Comparison of ENCODE assay signal across 8 cellular contexts in genomic region chr1:235917267-235917811, GRCh38. TPM values are rescaled to one million over a fixed set of nuclear protein-coding genes. Genes with fewer than 3 reads are reported as not detected.
DNase-seq lines count a peak whose midpoint lies in the region; ATAC-seq and TF ChIP-seq lines count a peak whose summit lies in the region.

No MANE protein-coding gene starts in this region.

- peak overlapping the region; percentile 78 for H3K27ac ChIP-seq in ACC112 (ENCODE audit: low read depth, low read length)
- peak overlapping the region; percentile 65 for H3K27ac ChIP-seq in SJSA1
- H3K27ac ChIP-seq in heart right ventricle: peak overlapping the region; percentile 3 to 81 (median 44)
- peak overlapping the region; percentile 96 for H3K27ac ChIP-seq in smooth muscle cell (ENCODE audit: low read depth)
- H3K27ac ChIP-seq in GM23338 (ENCODE audit: low read depth): no peak overlapping the region

- H3K4me1 ChIP-seq in ACC112 (ENCODE audit: control insufficient read depth, insufficient read depth, low read length, unreplicated experiment): peaks cover 63% of the 10 kb centered on the region
- peaks cover 77% of the 10 kb centered on the region for H3K4me1 ChIP-seq in SJSA1 (replicated peaks)
- peaks cover 2 to 50% (median 15%) of the 10 kb centered on the region in 9 donors for H3K4me1 ChIP-seq in heart right ventricle
- peaks cover 21% of the 10 kb centered on the region for H3K4me1 ChIP-seq in smooth muscle cell (ENCODE audit: low read depth)
- H3K4me1 ChIP-seq in GM23338 (ENCODE audit: insufficient read depth): peaks cover 9% of the 10 kb centered on the region; the same call in 1 of the 2 replicates

- H3K9me3 ChIP-seq in SJSA1 (replicated peaks): no peaks in the 10 kb centered on the region
- no peaks in the 10 kb centered on the region for H3K9me3 ChIP-seq in heart right ventricle
- H3K9me3 ChIP-seq in smooth muscle cell (replicated peaks; ENCODE audit: low read depth): no peaks in the 10 kb centered on the region

- intact Hi-C loops in heart right ventricle (cut with DNase I): loop anchor here in 3 of 10 donors (5.0 to 10.0 kb wide), 3 partner anchors 35 to 57 kb away; partner anchors contain the start of gene LYST (in 1 of the 3)

- TF ChIP-seq CTCF in heart right ventricle (IDR thresholded peaks at IDR 0.05): no peak
- no peak for TF ChIP-seq CTCF in smooth muscle cell (IDR thresholded peaks at IDR 0.05; ENCODE audit: borderline replicate concordance, insufficient read depth, poor library complexity, severe bottlenecking)
- TF ChIP-seq CTCF in GM23338 (conservative IDR thresholded peaks at IDR 0.05; ENCODE audit: low read depth in 2 of 2): no peak

- H4K20me1 ChIP-seq in smooth muscle cell (ENCODE audit: low read depth): no peaks in the 10 kb centered on the region
- H4K20me1 ChIP-seq in GM23338 (replicated peaks; ENCODE audit: insufficient read depth): no peaks in the 10 kb centered on the region; the same call in 1 of the 2 replicates

- H3K4me1 Mint-ChIP-seq in GM23338: peaks cover 14% of the 10 kb centered on the region

- H3K27ac Mint-ChIP-seq in GM23338: no peak overlapping the region

- no peak overlapping the region for H3K4me3 Mint-ChIP-seq in GM23338

- H3K36me3 Mint-ChIP-seq in GM23338 (ENCODE audit: low read depth): no peaks in the 10 kb centered on the region

- H3K9ac ChIP-seq in smooth muscle cell (ENCODE audit: low read depth): peak overlapping the region; percentile 72

- H3K36me3 ChIP-seq in ACC112 (ENCODE audit: insufficient read depth, low read length) (no peaks in the 10 kb centered on the region), SJSA1 (no peaks in the 10 kb centered on the region), heart right ventricle (no peaks in the 10 kb centered on the region), smooth muscle cell (ENCODE audit: low read depth) (no peaks in the 10 kb centered on the region), GM23338 (ENCODE audit: insufficient read depth) (no peaks in the 10 kb centered on the region)

- H3K9me3 Mint-ChIP-seq in GM23338: no peaks in the 10 kb centered on the region

- H3K27me3 Mint-ChIP-seq in GM23338 (ENCODE audit: insufficient read depth, low read depth, poor library complexity): peaks cover 12% of the 10 kb centered on the region

- H2AFZ ChIP-seq in ACC112 (ENCODE audit: low read length, unreplicated experiment): peak overlapping the region; percentile 46
- peak overlapping the region; percentile 23 for H2AFZ ChIP-seq in smooth muscle cell (ENCODE audit: low read depth)
- no peak overlapping the region for H2AFZ ChIP-seq in GM23338

- WGBS in heart right ventricle, 2 donors: 16 to 31% methylated on average over 8 of the region's 8 CpGs
- 36% methylated on average over 8 of the region's 8 CpGs for WGBS in smooth muscle cell (ENCODE audit: low lambda C conversion rate)

- no peaks in the 10 kb centered on the region for H3K79me2 ChIP-seq in ACC112 (ENCODE audit: control insufficient read depth, insufficient read depth, low read length, unreplicated experiment)
- H3K79me2 ChIP-seq in smooth muscle cell (ENCODE audit: low read depth): no peaks in the 10 kb centered on the region
- H3K79me2 ChIP-seq in GM23338 (replicated peaks; ENCODE audit: insufficient read depth): no peaks in the 10 kb centered on the region

- H3F3A ChIP-seq in smooth muscle cell (ENCODE audit: low read depth) (peaks cover 17% of the 10 kb centered on the region), GM23338 (replicated peaks; ENCODE audit: low read depth) (no peaks in the 10 kb centered on the region)

- no peaks in the 10 kb centered on the region for H3K9me2 ChIP-seq in GM23338 (ENCODE audit: insufficient read depth)

- H3K4me2 ChIP-seq in smooth muscle cell: peak overlapping the region; percentile 34
- H3K4me2 ChIP-seq in GM23338: no peak overlapping the region

- H3K27me3 ChIP-seq in ACC112 (ENCODE audit: insufficient read depth, low read length) (no peaks in the 10 kb centered on the region), SJSA1 (replicated peaks) (no peaks in the 10 kb centered on the region), heart right ventricle (no peaks in the 10 kb centered on the region), smooth muscle cell (ENCODE audit: low read depth) (no peaks in the 10 kb centered on the region), GM23338 (ENCODE audit: insufficient read depth) (no peaks in the 10 kb centered on the region)

- H3K4me3 ChIP-seq in ACC112 (ENCODE audit: low read depth, low read length): 0 out of 2 replicates have a peak overlapping the region, but pooled peaks have one; percentile 3
- H3K4me3 ChIP-seq in SJSA1: no peak overlapping the region
- H3K4me3 ChIP-seq in heart right ventricle: no peak overlapping the region
- no peak overlapping the region for H3K4me3 ChIP-seq in smooth muscle cell
- H3K4me3 ChIP-seq in GM23338: no peak overlapping the region

- DNase-seq in SJSA1 (ENCODE audit: low read depth in 1 of 2, low spot score in 2 of 2): peak; percentile 93 to 96
- peak; percentile 67 for DNase-seq in activated naive CD4-positive, alpha-beta T cell treated with anti-CD3 and anti-CD28 coated beads, Interleukin-2, amount 50 U/mL, for 16 hours
- DNase-seq in heart right ventricle: peak in 1 of 2 donors; percentile 78
- peak; percentile 28 for DNase-seq in smooth muscle cell (lab: John Stamatoyannopoulos, UW; ENCODE audit: unreplicated experiment)
- no peak for DNase-seq in GM23338 (ENCODE audit: low spot score)

- ATAC-seq in GM18907 (IDR thresholded peaks at IDR 0.05; ENCODE audit: unreplicated experiment): peak; percentile 84
- peak; percentile 96 for ATAC-seq in HG03460 (IDR thresholded peaks at IDR 0.05; ENCODE audit: unreplicated experiment)
- peak; percentile 88 to 96 (median 95) for ATAC-seq in heart right ventricle
- no peak for ATAC-seq in GM23338

TF ChIP-seq in GM23338, 12 proteins besides CTCF, POLR2A, EP300 and RAD21:
- TF ChIP-seq CREB1 (CRISPR knock-in tag; IDR thresholded peaks at IDR 0.05; ENCODE audit: low read depth) (no peak), ZNF331 (CRISPR knock-in tag; IDR thresholded peaks at IDR 0.05; ENCODE audit: low read depth) (no peak), POLR2AphosphoS5 (IDR thresholded peaks at IDR 0.05; ENCODE audit: low read depth) (no peak), ETS1 (IDR thresholded peaks at IDR 0.05) (no peak), NANOG (IDR thresholded peaks at IDR 0.05; ENCODE audit: borderline replicate concordance) (no peak), STAT1 (IDR thresholded peaks at IDR 0.05; ENCODE audit: unreplicated experiment) (no peak), ZNF114 (CRISPR knock-in tag; IDR thresholded peaks at IDR 0.05) (no peak), JUNB (IDR thresholded peaks at IDR 0.05; ENCODE audit: unreplicated experiment) (no peak)

RNA-seq across cellular contexts. Expression of gene LYST, which starts 50.6 kb away (rescaled TPM):
- 4.1 and 8.1 TPM in 2 replicates for total RNA-seq in SJSA1 (2014; rRNA removed; shearing (Covaris generic))
- total RNA-seq in heart right ventricle (10 to 100 TPM in 8 of 10 donors, 1 to 10 TPM in 2; 6.3 to 13.6 (median 10.7) TPM), smooth muscle cell (13.5 and 18.8 TPM in 2 replicates)
- polyA plus RNA-seq in heart right ventricle (1 to 10 TPM; 3.3 to 7.2 TPM), smooth muscle cell (2.2 and 4.5 TPM in 2 replicates), GM23338 (2016; fragmentation: Nextera tagmentation; extraction: Ambion mirVana) (0.14 and 0.21 TPM in 2 replicates)
- 0.16 and 1.0 TPM in 2 replicates for total RNA-seq in GM23338 (2014; rRNA removed; shearing (Covaris generic))
